29 cellular contexts compared by ENCODE assay signal in genomic region chr13:80591978-80592377, GRCh38.
"Had no signal": no experiment of that assay in that cellular context is flagged by ENCODE, and none has a peak within 500 bp of the region (broad histone marks: within the 10 kb centered on the region; RNA-seq: fewer than 3 reads in every experiment).

No MANE protein-coding gene starts in this region.

- H3K36me3 ChIP-seq: breast epithelium, Peyer's patch, SJCRH30, WERI-Rb-1 had no signal

- H3K4me1 Mint-ChIP-seq: activated CD4-positive, alpha-beta memory T cell treated with anti-CD3 and anti-CD28 coated beads, Interleukin-2, amount 10 ng/mL, durations not matched to agents 7 days and 5 days; activated CD4-positive, alpha-beta T cell treated with anti-CD3 and anti-CD28 coated beads for 36 hours; activated naive CD4-positive, alpha-beta T cell treated with anti-CD3 and anti-CD28 coated beads, Interleukin-2, amount 10 ng/mL, durations not matched to agents 7 days and 5 days; activated naive CD8-positive, alpha-beta T cell treated with anti-CD3 and anti-CD28 coated beads, Interleukin-2, amount 10 ng/mL, durations not matched to agents 7 days and 5 days; activated T-helper 17 cell treated with anti-CD3 and anti-CD28 coated beads, Interleukin-2, amount 50 U/mL, for 72 hours had no signal

- H3K4me2 ChIP-seq: KMS-11, SK-N-SH had no signal

- H3K9ac ChIP-seq: KMS-11, SK-N-SH had no signal

- H3K9me3 Mint-ChIP-seq: activated naive CD4-positive, alpha-beta T cell treated with anti-CD3 and anti-CD28 coated beads, Interleukin-2, amount 10 ng/mL, durations not matched to agents 7 days and 5 days; activated naive CD8-positive, alpha-beta T cell treated with anti-CD3 and anti-CD28 coated beads, Interleukin-2, amount 10 ng/mL, durations not matched to agents 7 days and 5 days; T-helper 1 cell treated with Interleukin-12 subunit alpha and Interleukin-12 subunit beta and Interleukin-4 antibody, amounts not matched to agents 30 μg/mL and 1 μg/mL, for 36 hours had no signal

- ATAC-seq: activated CD4-positive, alpha-beta T cell treated with anti-CD3 and anti-CD28 coated beads for 36 hours; activated T-helper 17 cell treated with anti-CD3 and anti-CD28 coated beads, Interleukin-2, amount 50 U/mL, for 72 hours had no signal

- H3K36me3 Mint-ChIP-seq: activated naive CD4-positive, alpha-beta T cell treated with anti-CD3 and anti-CD28 coated beads, Interleukin-2, amount 10 ng/mL, durations not matched to agents 7 days and 5 days; activated naive CD8-positive, alpha-beta T cell treated with anti-CD3 and anti-CD28 coated beads, Interleukin-2, amount 10 ng/mL, durations not matched to agents 7 days and 5 days had no signal

- H3K27ac Mint-ChIP-seq: activated CD4-positive, alpha-beta memory T cell treated with anti-CD3 and anti-CD28 coated beads, Interleukin-2, amount 10 ng/mL, durations not matched to agents 7 days and 5 days; activated CD4-positive, alpha-beta T cell treated with anti-CD3 and anti-CD28 coated beads for 36 hours; activated naive CD4-positive, alpha-beta T cell treated with anti-CD3 and anti-CD28 coated beads, Interleukin-2, amount 10 ng/mL, durations not matched to agents 7 days and 5 days; activated naive CD8-positive, alpha-beta T cell treated with anti-CD3 and anti-CD28 coated beads, Interleukin-2, amount 10 ng/mL, durations not matched to agents 7 days and 5 days; activated T-helper 17 cell treated with anti-CD3 and anti-CD28 coated beads, Interleukin-2, amount 50 U/mL, for 72 hours; T-helper 1 cell treated with Interleukin-12 subunit alpha and Interleukin-12 subunit beta and Interleukin-4 antibody, amounts not matched to agents 30 μg/mL and 1 μg/mL, for 36 hours had no signal

- H3K4me3 Mint-ChIP-seq: activated CD4-positive, alpha-beta memory T cell treated with anti-CD3 and anti-CD28 coated beads, Interleukin-2, amount 10 ng/mL, durations not matched to agents 7 days and 5 days; activated CD4-positive, alpha-beta T cell treated with anti-CD3 and anti-CD28 coated beads for 36 hours; activated naive CD4-positive, alpha-beta T cell treated with anti-CD3 and anti-CD28 coated beads, Interleukin-2, amount 10 ng/mL, durations not matched to agents 7 days and 5 days; activated naive CD8-positive, alpha-beta T cell treated with anti-CD3 and anti-CD28 coated beads, Interleukin-2, amount 10 ng/mL, durations not matched to agents 7 days and 5 days; activated T-helper 17 cell treated with anti-CD3 and anti-CD28 coated beads, Interleukin-2, amount 50 U/mL, for 72 hours; T-helper 1 cell treated with Interleukin-12 subunit alpha and Interleukin-12 subunit beta and Interleukin-4 antibody, amounts not matched to agents 30 μg/mL and 1 μg/mL, for 36 hours had no signal

- H3K27me3 Mint-ChIP-seq: activated CD4-positive, alpha-beta memory T cell treated with anti-CD3 and anti-CD28 coated beads, Interleukin-2, amount 10 ng/mL, durations not matched to agents 7 days and 5 days; activated CD4-positive, alpha-beta T cell treated with anti-CD3 and anti-CD28 coated beads for 36 hours; activated naive CD4-positive, alpha-beta T cell treated with anti-CD3 and anti-CD28 coated beads, Interleukin-2, amount 10 ng/mL, durations not matched to agents 7 days and 5 days; activated naive CD8-positive, alpha-beta T cell treated with anti-CD3 and anti-CD28 coated beads, Interleukin-2, amount 10 ng/mL, durations not matched to agents 7 days and 5 days; activated T-helper 17 cell treated with anti-CD3 and anti-CD28 coated beads, Interleukin-2, amount 50 U/mL, for 72 hours had no signal

- H3K27me3 ChIP-seq: breast epithelium, Peyer's patch, SJCRH30 had no signal

- DNase-seq: activated CD4-positive, alpha-beta memory T cell treated with anti-CD3 and anti-CD28 coated beads, Interleukin-2, amount 10 ng/mL, durations not matched to agents 7 days and 5 days; activated CD4-positive, alpha-beta T cell treated with anti-CD3 and anti-CD28 coated beads for 36 hours; activated CD4-positive, alpha-beta T cell treated with anti-CD3 and anti-CD28 coated beads, Interleukin-2, amount 50 U/mL, for 1 hour; activated gamma-delta T cell treated with Interleukin-2 at 50 U/mL for 16 hours; activated naive CD4-positive, alpha-beta T cell treated with anti-CD3 and anti-CD28 coated beads, Interleukin-2, amount 10 ng/mL, durations not matched to agents 7 days and 5 days; activated naive CD8-positive, alpha-beta T cell treated with anti-CD3 and anti-CD28 coated beads, Interleukin-2, amount 10 ng/mL, durations not matched to agents 7 days and 5 days; activated T-cell treated with anti-CD3 and anti-CD28 coated beads for 4 hours; activated T-cell treated with anti-CD3 and anti-CD28 coated beads, Interleukin-2, amount 50 U/mL, for 48 hours; aorta; caudate nucleus; NCI-H1092; NCI-H1694; NCI-H2029; NCI-H2107; NCI-H2171 treated with DMSO at 0.1 percent for 48 hours; NCI-H226; NCI-H526; NK-92 treated with Interleukin-12 subunit alpha and Interleukin-12 subunit beta, amount 100 ng/mL, for 24 hours; Peyer's patch; Right ventricle myocardium superior; SJCRH30; SK-N-SH; T-helper 9 cell; WERI-Rb-1 had no signal

- H3K9me3 ChIP-seq: Peyer's patch, SJCRH30, SK-N-SH had no signal

- H3K4me3 ChIP-seq: breast epithelium, Peyer's patch, SJCRH30 had no signal

- H3K9me2 ChIP-seq: SK-N-SH had no signal

- H3K27ac ChIP-seq: breast epithelium, KMS-11, Peyer's patch, RWPE1, SJCRH30, WERI-Rb-1 had no signal

- H3K4me1 ChIP-seq: breast epithelium, Peyer's patch, SJCRH30 had no signal
